Comparison of ENCODE assay signal across 15 cellular contexts in the genomic region with DNA sequence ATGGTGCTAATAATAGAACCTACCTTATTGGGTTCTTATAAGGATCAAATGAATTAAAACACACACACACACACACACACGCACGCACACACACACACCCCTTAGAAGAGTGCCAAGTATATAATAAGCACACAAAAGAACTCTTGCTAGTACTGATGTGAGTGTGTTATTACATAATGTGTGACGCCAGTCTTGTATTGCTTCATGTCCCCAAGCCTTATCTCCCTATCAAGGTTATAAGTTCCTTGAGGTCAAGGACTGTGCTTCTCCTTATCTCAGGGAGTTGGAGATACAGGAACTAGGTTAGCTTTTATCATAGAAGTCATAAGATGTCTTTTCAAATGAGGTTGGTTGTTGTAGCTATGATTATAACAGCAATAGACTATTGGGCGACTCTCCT.
"Had no signal": no experiment of that assay in that cellular context is flagged by ENCODE, and none has a peak within 500 bp of the region (broad histone marks: within the 10 kb centered on the region; RNA-seq: fewer than 3 reads in every experiment).

No MANE protein-coding gene starts in this region.

- H3K9me3 Mint-ChIP-seq: activated naive CD4-positive, alpha-beta T cell treated with anti-CD3 and anti-CD28 coated beads for 36 hours; activated T-helper 17 cell treated with anti-CD3 and anti-CD28 coated beads, Interleukin-2, amount 50 U/mL, for 72 hours had no signal

- H3K9ac ChIP-seq: parathyroid adenoma had no signal

- H3K79me2 ChIP-seq: parathyroid adenoma had no signal

- H3K36me3 ChIP-seq: cardiac muscle cell, stomach, thoracic aorta had no signal

- H3K27me3 Mint-ChIP-seq: activated T-helper 17 cell treated with anti-CD3 and anti-CD28 coated beads, Interleukin-2, amount 50 U/mL, for 72 hours had no signal

- ATAC-seq: activated T-helper 17 cell treated with anti-CD3 and anti-CD28 coated beads, Interleukin-2, amount 50 U/mL, for 72 hours; left lobe of liver had no signal

- H3K4me3 Mint-ChIP-seq: activated naive CD4-positive, alpha-beta T cell treated with anti-CD3 and anti-CD28 coated beads for 36 hours; activated T-helper 17 cell treated with anti-CD3 and anti-CD28 coated beads, Interleukin-2, amount 50 U/mL, for 72 hours had no signal

- FAIRE-seq: urothelium cell line had no signal

- H3K27ac ChIP-seq: cardiac muscle cell, parathyroid adenoma, stomach, thoracic aorta had no signal

- H2AFZ ChIP-seq: parathyroid adenoma had no signal

- H3K9me3 ChIP-seq: stomach, thoracic aorta had no signal

- H3K27ac Mint-ChIP-seq: activated naive CD4-positive, alpha-beta T cell treated with anti-CD3 and anti-CD28 coated beads for 36 hours; activated T-helper 17 cell treated with anti-CD3 and anti-CD28 coated beads, Interleukin-2, amount 50 U/mL, for 72 hours had no signal

- DNase-seq: activated CD4-positive, alpha-beta T cell treated with anti-CD3 and anti-CD28 coated beads for 48 hours; activated CD8-positive, alpha-beta memory T cell treated with anti-CD3 and anti-CD28 coated beads for 24 hours; activated naive CD4-positive, alpha-beta T cell treated with anti-CD3 and anti-CD28 coated beads for 36 hours; activated T-cell treated with anti-CD3 and anti-CD28 coated beads for 4 hours; foreskin melanocyte; islet precursor cell; mesenchymal stem cell; stomach; T1000 had no signal

- H3K4me3 ChIP-seq: cardiac muscle cell, stomach, thoracic aorta had no signal

- H3K27me3 ChIP-seq: cardiac muscle cell, stomach had no signal

- H3K4me1 ChIP-seq: parathyroid adenoma had no signal
